Comparison of ENCODE assay signal across 1 cellular context in the genomic region with DNA sequence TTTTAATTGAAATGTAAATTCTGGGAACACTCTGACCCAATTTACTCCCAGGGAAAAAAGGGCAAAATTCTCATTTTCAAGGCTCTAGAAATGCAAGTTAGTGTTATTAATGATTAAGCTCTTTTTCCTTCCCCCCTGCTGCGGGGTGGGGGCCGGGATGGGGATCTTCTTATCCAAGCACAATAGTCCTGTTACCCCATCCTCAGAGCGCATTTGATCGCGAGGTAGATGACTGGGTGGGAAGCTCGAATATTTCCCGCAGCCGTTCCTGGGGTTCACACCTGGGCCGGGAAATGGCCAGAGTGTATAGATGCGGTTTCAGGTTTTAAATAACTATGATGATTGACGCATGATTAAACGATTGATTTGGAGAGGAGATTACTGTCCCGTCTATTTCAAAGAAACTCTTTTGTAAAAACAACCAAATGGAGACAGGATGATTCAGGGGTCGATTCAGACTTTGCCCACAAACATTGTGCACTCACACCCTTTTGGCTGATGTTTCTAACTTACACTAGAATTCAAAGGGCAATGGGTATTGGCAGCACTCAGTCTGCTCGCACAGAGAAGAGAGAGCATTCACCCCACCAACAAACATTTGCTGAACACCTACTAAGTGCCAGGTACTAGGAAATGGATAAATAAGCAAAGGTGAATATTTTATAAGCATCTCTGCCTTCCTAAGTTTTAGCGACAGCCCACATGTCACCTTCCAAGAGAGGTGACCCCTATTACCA.
TF ChIP-seq lines count a peak whose summit lies in the region.

No MANE protein-coding gene starts in this region.

TF ChIP-seq in H1, 55 proteins besides CTCF, POLR2A, EP300 and RAD21:
- TF ChIP-seq RBBP5 (IDR thresholded peaks at IDR 0.05; ENCODE audit: borderline replicate concordance, low read depth, low read length) = no peak
- no peak for TF ChIP-seq CBX8 (IDR thresholded peaks at IDR 0.05; ENCODE audit: borderline replicate concordance, low read depth, low read length)
- TF ChIP-seq RNF2 (IDR thresholded peaks at IDR 0.05; ENCODE audit: borderline replicate concordance, low read depth, low read length, missing control alignments, poor library complexity, severe bottlenecking) = no peak
- TF ChIP-seq TAF7 (optimal IDR thresholded peaks at IDR 0.05; ENCODE audit: borderline replicate concordance, low read depth, low read length) = no peak
- TF ChIP-seq ZNF274 (IDR thresholded peaks at IDR 0.05; ENCODE audit: borderline replicate concordance, extremely low read depth, low read length) = no peak
- no peak for TF ChIP-seq TCF12 (IDR thresholded peaks at IDR 0.05; ENCODE audit: low read depth, low read length)
- no peak for TF ChIP-seq HDAC2 (IDR thresholded peaks at IDR 0.05; ENCODE audit: borderline replicate concordance in 1 of 2, low read depth in 2 of 2, low read length in 2 of 2)
